In genomic region chr2:97910403-97911209, GRCh38 we compare ENCODE assay signal across 24 cellular contexts.
DNase-seq lines count a peak whose midpoint lies in the region; ATAC-seq, FAIRE-seq and TF ChIP-seq lines count a peak whose summit lies in the region.
"Had no signal": no experiment of that assay in that cellular context is flagged by ENCODE, and none has a peak within 500 bp of the region (broad histone marks: within the 10 kb centered on the region; RNA-seq: fewer than 3 reads in every experiment).

No MANE protein-coding gene starts in this region.

- peaks cover 30 to 53% (median 50%) of the 10 kb centered on the region in 3 donors for H3K4me1 Mint-ChIP-seq in CD8-positive, alpha-beta memory T cell
- H3K4me1 Mint-ChIP-seq in HFFc6 (ENCODE audit: low read depth) = peaks cover 79% of the 10 kb centered on the region
- peaks cover 19% of the 10 kb centered on the region for H3K4me1 Mint-ChIP-seq in endothelial cell (ENCODE audit: unreplicated experiment)

- no peak for DNase-seq in CD8-positive, alpha-beta memory T cell
- DNase-seq in HFFc6 (peak; percentile 43), NCI-H226 (peak; percentile 60), endothelial cell (ENCODE audit: low spot score) (no peak), HTR-8/SVneo (ENCODE audit: insufficient read length, low spot score) (no peak)
- DNase-seq in activated naive CD4-positive, alpha-beta T cell (lab: John Stamatoyannopoulos, UW) = no peak
- DNase-seq: activated CD4-positive, CD25-positive, alpha-beta regulatory T cell treated with anti-CD3 and anti-CD28 coated beads, Interleukin-2, amount 50 U/mL, for 72 hours; activated CD8-positive, alpha-beta T cell treated with anti-CD3 and anti-CD28 coated beads, Interleukin-2, amount 10 ng/mL, durations not matched to agents 7 days and 5 days; activated naive CD4-positive, alpha-beta T cell treated with anti-CD3 and anti-CD28 coated beads, Interleukin-2, amount 10 ng/mL, durations not matched to agents 7 days and 5 days; activated T-cell treated with anti-CD3 and anti-CD28 coated beads, Interleukin-2, amount 50 U/mL, for 4 hours; cerebellar nuclear complex; DMS 273 treated with DMSO at 0.1 percent for 48 hours; gastrocnemius medialis; NCI-H1092; NCI-H1930; NCI-H345; NCI-H82; PC-9; small intestine; stimulated activated CD4-positive, alpha-beta T cell treated with anti-CD3 and anti-CD28 coated beads, Interleukin-2, amount 100 ng/mL, for 48 hours; stomach had no signal

- H3K9me3 Mint-ChIP-seq in CD8-positive, alpha-beta memory T cell = no peaks in the 10 kb centered on the region
- H3K9me3 Mint-ChIP-seq in HFFc6 (peaks cover 8% of the 10 kb centered on the region; the same call in 1 of the 2 replicates), endothelial cell (ENCODE audit: unreplicated experiment) (no peaks in the 10 kb centered on the region)
- H3K9me3 Mint-ChIP-seq: activated naive CD4-positive, alpha-beta T cell treated with anti-CD3 and anti-CD28 coated beads, Interleukin-2, amount 10 ng/mL, durations not matched to agents 7 days and 5 days; activated T-cell treated with anti-CD3 and anti-CD28 coated beads, Interleukin-2, amount 50 U/mL, for 4 hours had no signal

- TF ChIP-seq CTCF in HFFc6 (IDR thresholded peaks at IDR 0.05) (no peak), endothelial cell (IDR thresholded peaks at IDR 0.05; ENCODE audit: unreplicated experiment) (no peak)

- H3K9me3 ChIP-seq in CD8-positive, alpha-beta memory T cell (ENCODE audit: low read length) = no peaks in the 10 kb centered on the region
- H3K9me3 ChIP-seq: gastrocnemius medialis, SJSA1, stomach had no signal

- CTCF ChIA-PET in CD8-positive, alpha-beta memory T cell (lab: Charles Lee) = no interaction called here

- peaks cover 7 to 45% (median 18%) of the 10 kb centered on the region in 3 donors for H3K36me3 Mint-ChIP-seq in CD8-positive, alpha-beta memory T cell
- H3K36me3 Mint-ChIP-seq in HFFc6 (ENCODE audit: low read depth) (peaks cover 52% of the 10 kb centered on the region), endothelial cell (ENCODE audit: low read depth, unreplicated experiment) (no peaks in the 10 kb centered on the region)

- POLR2A ChIA-PET in CD8-positive, alpha-beta memory T cell (lab: Charles Lee) = no interaction called here

- H3K27me3 Mint-ChIP-seq in CD8-positive, alpha-beta memory T cell = no peaks in the 10 kb centered on the region
- H3K27me3 Mint-ChIP-seq in HFFc6 (ENCODE audit: insufficient read depth) (no peaks in the 10 kb centered on the region; the same call in 1 of the 2 replicates), endothelial cell (ENCODE audit: unreplicated experiment) (no peaks in the 10 kb centered on the region)
- H3K27me3 Mint-ChIP-seq: activated naive CD4-positive, alpha-beta T cell treated with anti-CD3 and anti-CD28 coated beads, Interleukin-2, amount 10 ng/mL, durations not matched to agents 7 days and 5 days had no signal

- no peaks in the 10 kb centered on the region for H3K4me1 ChIP-seq in CD8-positive, alpha-beta memory T cell (ENCODE audit: insufficient read depth, low read length)

- ATAC-seq in GM21360 (IDR thresholded peaks at IDR 0.05; ENCODE audit: unreplicated experiment) (no peak), HG03175 (IDR thresholded peaks at IDR 0.05; ENCODE audit: unreplicated experiment) (no peak)
- ATAC-seq: activated CD8-positive, alpha-beta T cell treated with anti-CD3 and anti-CD28 coated beads, Interleukin-2, amount 10 ng/mL, durations not matched to agents 7 days and 5 days; activated T-cell treated with anti-CD3 and anti-CD28 coated beads, Interleukin-2, amount 50 U/mL, for 4 hours; gastrocnemius medialis had no signal

- FAIRE-seq in HTR-8/SVneo (lab: Jason Lieb, UNC) = no peak
- FAIRE-seq: small intestine had no signal

- H3K27me3 ChIP-seq in CD8-positive, alpha-beta memory T cell (ENCODE audit: insufficient read depth, low read length, poor library complexity, severe bottlenecking) = no peaks in the 10 kb centered on the region
- H3K27me3 ChIP-seq: gastrocnemius medialis, SJSA1, stomach had no signal

- no peak overlapping the region for H3K27ac Mint-ChIP-seq in CD8-positive, alpha-beta memory T cell
- peak overlapping the region; percentile 24; the same call in 1 of the 2 replicates for H3K27ac Mint-ChIP-seq in HFFc6
- H3K27ac Mint-ChIP-seq in endothelial cell (ENCODE audit: unreplicated experiment) = no peak overlapping the region
- H3K27ac Mint-ChIP-seq: activated CD8-positive, alpha-beta T cell treated with anti-CD3 and anti-CD28 coated beads, Interleukin-2, amount 10 ng/mL, durations not matched to agents 7 days and 5 days; activated naive CD4-positive, alpha-beta T cell treated with anti-CD3 and anti-CD28 coated beads, Interleukin-2, amount 10 ng/mL, durations not matched to agents 7 days and 5 days had no signal

- H3K27ac ChIP-seq in CD8-positive, alpha-beta memory T cell (ENCODE audit: low read depth, low read length) = peak overlapping the region; percentile 2
- H3K27ac ChIP-seq: gastrocnemius medialis, PC-9, SJSA1, stomach had no signal

- H3K4me3 Mint-ChIP-seq in CD8-positive, alpha-beta memory T cell = no peak overlapping the region
- H3K4me3 Mint-ChIP-seq in HFFc6 (peak overlapping the region; percentile 16; the same call in 1 of the 2 replicates), endothelial cell (ENCODE audit: unreplicated experiment) (peak overlapping the region; percentile 23)
- H3K4me3 Mint-ChIP-seq: activated CD8-positive, alpha-beta T cell treated with anti-CD3 and anti-CD28 coated beads, Interleukin-2, amount 10 ng/mL, durations not matched to agents 7 days and 5 days; activated naive CD4-positive, alpha-beta T cell treated with anti-CD3 and anti-CD28 coated beads, Interleukin-2, amount 10 ng/mL, durations not matched to agents 7 days and 5 days; activated T-cell treated with anti-CD3 and anti-CD28 coated beads, Interleukin-2, amount 50 U/mL, for 4 hours had no signal

- no peak overlapping the region for H3K4me3 ChIP-seq in CD8-positive, alpha-beta memory T cell (ENCODE audit: low read length)
- H3K4me3 ChIP-seq: gastrocnemius medialis, PC-9, SJSA1, stomach had no signal

- H3K36me3 ChIP-seq in CD8-positive, alpha-beta memory T cell (ENCODE audit: insufficient read depth, low read length) = no peaks in the 10 kb centered on the region
- H3K36me3 ChIP-seq: gastrocnemius medialis had no signal

Comparison
In these comparisons a context has a peak if more than half of its experiments do, and no peak if none do; other contexts are left out.
1. DNase-seq: peak in HFFc6 (single experiment) and NCI-H226 (single experiment); none in CD8-positive, alpha-beta memory T cell (0 of 5), endothelial cell (single experiment), HTR-8/SVneo (single experiment) and activated naive CD4-positive, alpha-beta T cell (0 of 4).
2. H3K4me3 Mint-ChIP-seq: peak in HFFc6 (single experiment) and endothelial cell (single experiment); none in CD8-positive, alpha-beta memory T cell (0 of 7).